In genomic region chr1:12021616-12022015, GRCh38 we compare ENCODE assay signal across 20 cellular contexts. TPM values are rescaled to one million over a fixed set of nuclear protein-coding genes. Genes with fewer than 3 reads are reported as not detected.
"Had no signal": no experiment of that assay in that cellular context is flagged by ENCODE, and none has a peak within 500 bp of the region (broad histone marks: within the 10 kb centered on the region; RNA-seq: fewer than 3 reads in every experiment).

No MANE protein-coding gene starts in this region.

- H2AFZ ChIP-seq: parathyroid adenoma had no signal

- H3K9me3 Mint-ChIP-seq: dendritic cell treated with granulocyte-macrophage colony-stimulating factor and Interleukin-4, amounts not matched to agents 40 ng/mL and 50 ng/mL, for 4 days; nephron progenitor cell had no signal

- FAIRE-seq: astrocyte had no signal

- H3K4me3 ChIP-seq: skin epidermis, tibial nerve, vagina had no signal

- H3K27me3 Mint-ChIP-seq: dendritic cell treated with granulocyte-macrophage colony-stimulating factor and Interleukin-4, amounts not matched to agents 40 ng/mL and 50 ng/mL, for 4 days had no signal

- H3K27ac ChIP-seq: foreskin keratinocyte, parathyroid adenoma, skin epidermis, tibial nerve, vagina had no signal

- H3K27ac Mint-ChIP-seq: nephron progenitor cell had no signal

- H3K79me2 ChIP-seq: parathyroid adenoma had no signal

- H3K9me3 ChIP-seq: tibial nerve, vagina had no signal

- H3K9ac ChIP-seq: parathyroid adenoma had no signal

- ATAC-seq: foreskin keratinocyte had no signal

- H3K27me3 ChIP-seq: foreskin keratinocyte, tibial nerve, vagina had no signal

- H3K4me3 Mint-ChIP-seq: dendritic cell treated with granulocyte-macrophage colony-stimulating factor and Interleukin-4, amounts not matched to agents 40 ng/mL and 50 ng/mL, for 4 days had no signal

- H3K4me1 ChIP-seq: foreskin keratinocyte, parathyroid adenoma had no signal

- DNase-seq: activated effector memory CD4-positive, alpha-beta T cell treated with Interleukin-2 at 50 U/mL for 16 hours; activated naive CD4-positive, alpha-beta T cell treated with anti-CD3 and anti-CD28 coated beads, Interleukin-2, amount 50 U/mL, for 16 hours; activated T-cell treated with anti-CD3 and anti-CD28 coated beads, Interleukin-2, amount 50 U/mL, for 1 hour; effector memory CD4-positive, alpha-beta T cell; foreskin keratinocyte; glutamatergic neuron; kidney glomerular epithelial cell; nephron progenitor cell; stimulated activated CD4-positive, alpha-beta T cell treated with anti-CD3 and anti-CD28 coated beads, Interleukin-15, amount 100 ng/mL, for 24 hours; stimulated activated CD4-positive, alpha-beta T cell treated with anti-CD3 and anti-CD28 coated beads, Interleukin-4, amount 100 ng/mL, for 1 hour; stimulated activated naive CD4-positive, alpha-beta T cell treated with Interleukin-2 at 50 U/mL for 16 hours; substantia nigra had no signal

RNA-seq across cellular contexts. Expression of gene TNFRSF8, which starts 41.5 kb away (rescaled TPM):
- total RNA-seq: bronchial epithelial cell, renal cortical epithelial cell had no signal
